11 cellular contexts compared by ENCODE assay signal in genomic region chr13:23899555-23899954, GRCh38. TPM values are rescaled to one million over a fixed set of nuclear protein-coding genes. Genes with fewer than 3 reads are reported as not detected.
DNase-seq lines count a peak whose midpoint lies in the region; ATAC-seq and TF ChIP-seq lines count a peak whose summit lies in the region.
"Had no signal": no experiment of that assay in that cellular context is flagged by ENCODE, and none has a peak within 500 bp of the region (broad histone marks: within the 10 kb centered on the region; RNA-seq: fewer than 3 reads in every experiment).

No MANE protein-coding gene starts in this region.

- DNase-seq in DMS79 treated with DMSO at 0.1 percent for 48 hours (lab: John Stamatoyannopoulos, UW): peak; percentile 14
- DNase-seq in DMS79 (lab: John Stamatoyannopoulos, UW): no peak
- peak; percentile 53 to 80 for DNase-seq in foreskin fibroblast
- no peak for DNase-seq in sciatic nerve (ENCODE audit: low spot score)
- no peak for DNase-seq in HEK293T (ENCODE audit: extremely low spot score)

- POLR2A ChIA-PET in HEK293T (lab: Yijun Ruan, JAX): no interaction called here

- peak; percentile 55; the same call in 1 of the 2 replicates for TF ChIP-seq CTCF in WI38 (IDR thresholded peaks at IDR 0.05; ENCODE audit: low read depth, low read length)
- peak; percentile 49 for TF ChIP-seq CTCF in foreskin fibroblast (IDR thresholded peaks at IDR 0.05; ENCODE audit: low read depth, low read length)

- ATAC-seq in HG02884 (IDR thresholded peaks at IDR 0.05; ENCODE audit: unreplicated experiment): peak; percentile 47
- ATAC-seq in sciatic nerve: peak; percentile 57
- no peak for ATAC-seq in GM18873 (IDR thresholded peaks at IDR 0.05; ENCODE audit: low FRiP score, unreplicated experiment)

- intact Hi-C loops in sciatic nerve (cut with DNase I): no loop called here

- CTCF ChIA-PET in HEK293T (lab: Yijun Ruan, JAX): interaction anchor here (2.3 kb wide), 1 partner anchor 10 kb away, joined by 5 read pairs; the partner anchor contains the start of gene MIPEP

- H3K4me3 ChIP-seq in WI38 (ENCODE audit: low read depth, low read length) (no peak overlapping the region), foreskin fibroblast (ENCODE audit: low read depth in 1 of 2, low read length in 2 of 2) (no peak overlapping the region)
- H3K4me3 ChIP-seq: BLaER1 treated with 17β-estradiol and CSF1 and Interleukin-3, amounts not matched to agents 10 nM and 100 nM had no signal

TF ChIP-seq in HEK293T, 16 proteins besides CTCF, POLR2A, EP300 and RAD21:
- TF ChIP-seq ZNF384 (IDR thresholded peaks at IDR 0.05): no peak
- no peak for TF ChIP-seq L3MBTL2 (conservative IDR thresholded peaks at IDR 0.05)
- TF ChIP-seq BHLHE40 (IDR thresholded peaks at IDR 0.05; ENCODE audit: borderline replicate concordance): no peak
- TF ChIP-seq FOXM1 (IDR thresholded peaks at IDR 0.05; ENCODE audit: borderline replicate concordance): no peak
- TF ChIP-seq ARNT (IDR thresholded peaks at IDR 0.05): no peak
- TF ChIP-seq HDGF (IDR thresholded peaks at IDR 0.05; ENCODE audit: borderline replicate concordance): no peak
- TF ChIP-seq FOXA1 (IDR thresholded peaks at IDR 0.05): no peak
- no peak for TF ChIP-seq PKNOX1 (IDR thresholded peaks at IDR 0.05)
- TF ChIP-seq SP1 (IDR thresholded peaks at IDR 0.05): no peak
- no peak for TF ChIP-seq SUZ12 (IDR thresholded peaks at IDR 0.05)
- TF ChIP-seq LEF1 (IDR thresholded peaks at IDR 0.05; ENCODE audit: borderline replicate concordance): no peak
- no peak for TF ChIP-seq FOXK2 (IDR thresholded peaks at IDR 0.05)
- TF ChIP-seq CTBP1 (IDR thresholded peaks at IDR 0.05; ENCODE audit: borderline replicate concordance): no peak
- no peak for TF ChIP-seq ELF4 (IDR thresholded peaks at IDR 0.05)
- TF ChIP-seq TARDBP (IDR thresholded peaks at IDR 0.05): no peak
- TF ChIP-seq NFRKB (IDR thresholded peaks at IDR 0.05): no peak

RNA-seq across cellular contexts. Expression of gene C1QTNF9B, which starts 2.3 kb away (rescaled TPM):
- total RNA-seq in sciatic nerve: 3.0 TPM
- total RNA-seq: mononuclear cell; T-helper 1 cell treated with Interleukin-12 subunit alpha and Interleukin-12 subunit beta and Interleukin-4 antibody, amounts not matched to agents 30 ng/mL and 1 ng/mL, for 36 hours had no signal

RNA-seq across cellular contexts. Expression of gene MIPEP, which starts 10.4 kb away (rescaled TPM):
- total RNA-seq in sciatic nerve: 11.9 TPM

Comparison
In these comparisons a context has a peak if more than half of its experiments do, and no peak if none do; other contexts are left out.
1. DNase-seq: peak in DMS79 treated with DMSO at 0.1 percent for 48 hours (single experiment) and foreskin fibroblast (2 of 2); none in DMS79 (single experiment), sciatic nerve (single experiment) and HEK293T (single experiment).